ENCODE assay signal across 9 cellular contexts in genomic region chr12:110758922-110759321, GRCh38.
"Had no signal": no experiment of that assay in that cellular context is flagged by ENCODE, and none has a peak within 500 bp of the region (broad histone marks: within the 10 kb centered on the region; RNA-seq: fewer than 3 reads in every experiment).

No MANE protein-coding gene starts in this region.

- DNase-seq: GM23248, GOT3, H7, HFFc6, KBM-7 had no signal

- H3K27ac ChIP-seq: GM23248, HL-60 had no signal

- H3K9me3 ChIP-seq: HAP-1 had no signal

- ATAC-seq: HCT116, HepG2 had no signal

- H3K4me1 ChIP-seq: HAP-1 had no signal

- H3K36me3 ChIP-seq: HAP-1 had no signal

- H3K4me3 ChIP-seq: GM23248, HAP-1 had no signal

- H3K9ac ChIP-seq: GM23248 had no signal
